ENCODE assay signal across 26 cellular contexts in the genomic region with DNA sequence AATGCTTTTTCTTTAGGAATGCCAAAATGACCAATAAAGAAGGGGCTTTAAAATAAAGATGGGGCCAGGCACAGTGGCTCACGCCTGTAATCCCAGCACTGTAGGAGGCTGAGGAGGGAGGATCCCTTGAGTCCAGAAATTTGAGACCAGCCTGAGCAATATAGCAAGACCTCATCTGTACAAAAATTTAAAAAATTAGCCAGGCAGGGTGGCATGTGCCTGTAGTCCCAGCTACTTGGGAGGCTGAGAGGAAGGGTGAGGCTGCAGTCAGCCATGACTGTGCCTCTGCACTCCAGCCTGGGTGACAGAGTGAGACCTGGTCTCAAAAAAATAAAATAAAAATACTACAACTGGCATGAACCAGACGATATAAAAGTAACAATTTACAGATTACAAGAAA.
"Had no signal": no experiment of that assay in that cellular context is flagged by ENCODE, and none has a peak within 500 bp of the region (broad histone marks: within the 10 kb centered on the region; RNA-seq: fewer than 3 reads in every experiment).

No MANE protein-coding gene starts in this region.

- H3K9me3 Mint-ChIP-seq: activated CD4-positive, alpha-beta memory T cell treated with anti-CD3 and anti-CD28 coated beads, Interleukin-2, amount 10 ng/mL, durations not matched to agents 7 days and 5 days; activated CD4-positive, alpha-beta T cell treated with anti-CD3 and anti-CD28 coated beads, Interleukin-2, amount 10 ng/mL, durations not matched to agents 7 days and 5 days; activated T-cell treated with anti-CD3 and anti-CD28 coated beads, Interleukin-2, amount 50 U/mL, for 24 hours; mesothelial cell of epicardium; T-helper 1 cell treated with Interleukin-12 subunit alpha and Interleukin-12 subunit beta and Interleukin-4 antibody, amounts not matched to agents 30 μg/mL and 1 μg/mL, for 36 hours had no signal

- H3K79me2 ChIP-seq: hepatocyte, parathyroid adenoma had no signal

- DNase-seq: activated CD4-positive, alpha-beta memory T cell treated with anti-CD3 and anti-CD28 coated beads, Interleukin-2, amount 10 ng/mL, durations not matched to agents 7 days and 5 days; activated CD4-positive, alpha-beta T cell treated with anti-CD3 and anti-CD28 coated beads for 1 hour; activated CD4-positive, alpha-beta T cell treated with anti-CD3 and anti-CD28 coated beads, Interleukin-2, amount 10 ng/mL, durations not matched to agents 7 days and 5 days; activated CD8-positive, alpha-beta memory T cell treated with anti-CD3 and anti-CD28 coated beads, Interleukin-2, amount 50 U/mL, for 48 hours; activated gamma-delta T cell; activated naive CD4-positive, alpha-beta T cell treated with anti-CD3 and anti-CD28 coated beads, Interleukin-2, amount 50 U/mL, for 16 hours; activated T-cell treated with anti-CD3 and anti-CD28 coated beads, Interleukin-2, amount 50 U/mL, for 24 hours; amniotic stem cell; central memory CD4-positive, alpha-beta T cell; islet precursor cell; left cardiac atrium; naive B cell; nucleus accumbens; stimulated activated CD4-positive, alpha-beta T cell treated with anti-CD3 and anti-CD28 coated beads, Interleukin-15, amount 100 ng/mL, for 24 hours; stimulated activated CD4-positive, alpha-beta T cell treated with anti-CD3 and anti-CD28 coated beads, Interleukin-2, amount 100 ng/mL, for 24 hours; stimulated activated naive CD4-positive, alpha-beta T cell; T1000; tibial artery had no signal

- H2AFZ ChIP-seq: hepatocyte, parathyroid adenoma had no signal

- H3K27ac Mint-ChIP-seq: activated CD4-positive, alpha-beta memory T cell treated with anti-CD3 and anti-CD28 coated beads, Interleukin-2, amount 10 ng/mL, durations not matched to agents 7 days and 5 days; activated CD4-positive, alpha-beta T cell treated with anti-CD3 and anti-CD28 coated beads, Interleukin-2, amount 10 ng/mL, durations not matched to agents 7 days and 5 days; activated T-cell treated with anti-CD3 and anti-CD28 coated beads, Interleukin-2, amount 50 U/mL, for 24 hours; mesothelial cell of epicardium; T-helper 1 cell treated with Interleukin-12 subunit alpha and Interleukin-12 subunit beta and Interleukin-4 antibody, amounts not matched to agents 30 μg/mL and 1 μg/mL, for 36 hours; WTC11 had no signal

- H3K36me3 Mint-ChIP-seq: naive B cell had no signal

- H3K27me3 Mint-ChIP-seq: activated CD4-positive, alpha-beta memory T cell treated with anti-CD3 and anti-CD28 coated beads, Interleukin-2, amount 10 ng/mL, durations not matched to agents 7 days and 5 days; activated CD4-positive, alpha-beta T cell treated with anti-CD3 and anti-CD28 coated beads, Interleukin-2, amount 10 ng/mL, durations not matched to agents 7 days and 5 days; naive B cell had no signal

- H3K27ac ChIP-seq: gastroesophageal sphincter, hepatocyte, parathyroid adenoma, right atrium auricular region, suprapubic skin, tibial artery had no signal

- H3K9ac ChIP-seq: parathyroid adenoma had no signal

- H3K4me2 ChIP-seq: hepatocyte had no signal

- H3K4me1 ChIP-seq: parathyroid adenoma had no signal

- H3K36me3 ChIP-seq: gastroesophageal sphincter, right atrium auricular region, suprapubic skin, tibial artery had no signal

- H3K4me1 Mint-ChIP-seq: activated CD4-positive, alpha-beta memory T cell treated with anti-CD3 and anti-CD28 coated beads, Interleukin-2, amount 10 ng/mL, durations not matched to agents 7 days and 5 days; activated CD4-positive, alpha-beta T cell treated with anti-CD3 and anti-CD28 coated beads, Interleukin-2, amount 10 ng/mL, durations not matched to agents 7 days and 5 days had no signal

- H3K27me3 ChIP-seq: gastroesophageal sphincter, hepatocyte, right atrium auricular region, suprapubic skin, tibial artery had no signal

- H3K4me3 ChIP-seq: gastroesophageal sphincter, hepatocyte, right atrium auricular region, suprapubic skin, tibial artery had no signal

- H3K4me3 Mint-ChIP-seq: activated CD4-positive, alpha-beta memory T cell treated with anti-CD3 and anti-CD28 coated beads, Interleukin-2, amount 10 ng/mL, durations not matched to agents 7 days and 5 days; activated CD4-positive, alpha-beta T cell treated with anti-CD3 and anti-CD28 coated beads, Interleukin-2, amount 10 ng/mL, durations not matched to agents 7 days and 5 days; activated T-cell treated with anti-CD3 and anti-CD28 coated beads, Interleukin-2, amount 50 U/mL, for 24 hours; mesothelial cell of epicardium; naive B cell; T-helper 1 cell treated with Interleukin-12 subunit alpha and Interleukin-12 subunit beta and Interleukin-4 antibody, amounts not matched to agents 30 μg/mL and 1 μg/mL, for 36 hours; WTC11 had no signal
